19 cellular contexts compared by ENCODE assay signal in the genomic region with DNA sequence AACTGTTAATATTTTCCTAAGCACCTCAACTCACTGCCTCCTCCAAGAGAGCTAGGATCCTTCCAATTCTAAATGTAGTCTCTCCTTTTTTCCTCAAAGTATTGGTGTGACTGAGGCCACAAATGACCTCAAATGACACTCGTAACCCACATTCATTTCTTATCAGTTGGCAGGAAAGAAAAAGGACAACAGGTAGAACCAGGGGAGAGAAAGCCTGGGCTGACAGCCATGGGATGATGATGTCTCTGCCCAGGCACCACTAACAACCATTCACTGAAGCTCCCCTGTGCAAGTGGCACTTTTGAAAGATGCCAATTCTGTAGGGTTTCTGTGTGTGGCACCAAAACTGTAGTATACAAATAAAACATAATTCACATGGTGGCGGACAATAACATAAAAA. TPM values are rescaled to one million over a fixed set of nuclear protein-coding genes. Genes with fewer than 3 reads are reported as not detected.
A peak's percentile ranks its signal among the peaks of the same experiment; 100 is the strongest.
DNase-seq lines count a peak whose midpoint lies in the region; ATAC-seq lines count a peak whose summit lies in the region.
"Had no signal": no experiment of that assay in that cellular context is flagged by ENCODE, and none has a peak within 500 bp of the region (broad histone marks: within the 10 kb centered on the region; RNA-seq: fewer than 3 reads in every experiment).

No MANE protein-coding gene starts in this region.

- H3K4me1 Mint-ChIP-seq in activated naive CD4-positive, alpha-beta T cell treated with anti-CD3 and anti-CD28 coated beads, Interleukin-2, amount 50 U/mL, for 24 hours: peaks cover 85% of the 10 kb centered on the region
- peaks cover 65% of the 10 kb centered on the region for H3K4me1 Mint-ChIP-seq in T-helper 17 cell
- peaks cover 57% of the 10 kb centered on the region for H3K4me1 Mint-ChIP-seq in memory B cell

- H3K4me3 Mint-ChIP-seq in activated naive CD4-positive, alpha-beta T cell treated with anti-CD3 and anti-CD28 coated beads, Interleukin-2, amount 50 U/mL, for 24 hours: no peak overlapping the region
- H3K4me3 Mint-ChIP-seq in T-helper 17 cell (no peak overlapping the region), memory B cell (no peak overlapping the region)
- H3K4me3 Mint-ChIP-seq: dendritic cell treated with granulocyte-macrophage colony-stimulating factor and Interleukin-4, amounts not matched to agents 40 ng/mL and 50 ng/mL, for 4 days; HFFc6 had no signal

- no peaks in the 10 kb centered on the region for H3K27me3 Mint-ChIP-seq in activated naive CD4-positive, alpha-beta T cell treated with anti-CD3 and anti-CD28 coated beads, Interleukin-2, amount 50 U/mL, for 24 hours
- H3K27me3 Mint-ChIP-seq in T-helper 17 cell (no peaks in the 10 kb centered on the region), memory B cell (no peaks in the 10 kb centered on the region)
- H3K27me3 Mint-ChIP-seq: dendritic cell treated with granulocyte-macrophage colony-stimulating factor and Interleukin-4, amounts not matched to agents 40 ng/mL and 50 ng/mL, for 4 days had no signal

- no peak for DNase-seq in activated naive CD4-positive, alpha-beta T cell treated with Interleukin-2 at 50 U/mL for 16 hours
- no peak for DNase-seq in T-helper 17 cell
- DNase-seq in memory B cell (ENCODE audit: low spot score in 2 of 2): no peak
- DNase-seq in activated CD4-positive, alpha-beta T cell treated with anti-CD3 and anti-CD28 coated beads, Interleukin-2, amount 50 U/mL, for 4 hours: no peak
- no peak for DNase-seq in amygdala (lab: John Stamatoyannopoulos, UW)
- DNase-seq: activated CD4-positive, CD25-positive, alpha-beta regulatory T cell; activated CD8-positive, alpha-beta memory T cell treated with anti-CD3 and anti-CD28 coated beads for 24 hours; activated effector memory CD4-positive, alpha-beta T cell treated with Interleukin-2 at 50 U/mL for 16 hours; EL; HFFc6; kidney; NCI-H1694 treated with DMSO at 0.1 percent for 48 hours; NCI-H526 treated with DMSO at 0.1 percent for 48 hours; SK-N-SH; testis had no signal

- ATAC-seq in T-helper 17 cell: no peak
- no peak for ATAC-seq in memory B cell (ENCODE audit: low read depth)

- no peaks in the 10 kb centered on the region for H3K9me3 ChIP-seq in T-helper 17 cell (ENCODE audit: control insufficient read depth, low read length, poor library complexity, severe bottlenecking)
- H3K9me3 ChIP-seq: neutrophil, SK-N-SH, testis, vagina had no signal

- peak overlapping the region; percentile 74 for H3K27ac Mint-ChIP-seq in activated naive CD4-positive, alpha-beta T cell treated with anti-CD3 and anti-CD28 coated beads, Interleukin-2, amount 50 U/mL, for 24 hours
- H3K27ac Mint-ChIP-seq in T-helper 17 cell: peak overlapping the region; percentile 99
- H3K27ac Mint-ChIP-seq in memory B cell: peak overlapping the region; percentile 84
- H3K27ac Mint-ChIP-seq: dendritic cell treated with granulocyte-macrophage colony-stimulating factor and Interleukin-4, amounts not matched to agents 40 ng/mL and 50 ng/mL, for 4 days; HFFc6 had no signal

- H3K9me3 Mint-ChIP-seq in activated naive CD4-positive, alpha-beta T cell treated with anti-CD3 and anti-CD28 coated beads, Interleukin-2, amount 50 U/mL, for 24 hours: no peaks in the 10 kb centered on the region
- no peaks in the 10 kb centered on the region for H3K9me3 Mint-ChIP-seq in memory B cell
- H3K9me3 Mint-ChIP-seq: dendritic cell treated with granulocyte-macrophage colony-stimulating factor and Interleukin-4, amounts not matched to agents 40 ng/mL and 50 ng/mL, for 4 days; HFFc6 had no signal

- H3K36me3 Mint-ChIP-seq in activated naive CD4-positive, alpha-beta T cell treated with anti-CD3 and anti-CD28 coated beads, Interleukin-2, amount 50 U/mL, for 24 hours: peaks cover 43% of the 10 kb centered on the region
- H3K36me3 Mint-ChIP-seq in T-helper 17 cell (ENCODE audit: low read depth): peaks cover 16% of the 10 kb centered on the region
- H3K36me3 Mint-ChIP-seq in memory B cell: peaks cover 43% of the 10 kb centered on the region

RNA-seq across cellular contexts. Expression of a gene that starts 7.4 kb away (rescaled TPM):
- 10 to 100 TPM; 14.3 to 15.3 TPM for total RNA-seq in T-helper 17 cell

RNA-seq across cellular contexts. Expression of a gene that starts 20.1 kb away (rescaled TPM):
- 100 to 1,000 TPM; 136 TPM for total RNA-seq in T-helper 17 cell

RNA-seq across cellular contexts. Expression of a gene that starts 35.1 kb away (rescaled TPM):
- total RNA-seq in T-helper 17 cell: 10 to 100 TPM; 22.9 to 49.5 TPM

RNA-seq across cellular contexts. Expression of a gene that starts 35.2 kb away (rescaled TPM):
- 1 to 10 TPM in 1 of 2 donors, under 1 TPM in 1; 0.83 to 1.6 TPM for total RNA-seq in T-helper 17 cell
